13 cellular contexts compared by ENCODE assay signal in the genomic region with DNA sequence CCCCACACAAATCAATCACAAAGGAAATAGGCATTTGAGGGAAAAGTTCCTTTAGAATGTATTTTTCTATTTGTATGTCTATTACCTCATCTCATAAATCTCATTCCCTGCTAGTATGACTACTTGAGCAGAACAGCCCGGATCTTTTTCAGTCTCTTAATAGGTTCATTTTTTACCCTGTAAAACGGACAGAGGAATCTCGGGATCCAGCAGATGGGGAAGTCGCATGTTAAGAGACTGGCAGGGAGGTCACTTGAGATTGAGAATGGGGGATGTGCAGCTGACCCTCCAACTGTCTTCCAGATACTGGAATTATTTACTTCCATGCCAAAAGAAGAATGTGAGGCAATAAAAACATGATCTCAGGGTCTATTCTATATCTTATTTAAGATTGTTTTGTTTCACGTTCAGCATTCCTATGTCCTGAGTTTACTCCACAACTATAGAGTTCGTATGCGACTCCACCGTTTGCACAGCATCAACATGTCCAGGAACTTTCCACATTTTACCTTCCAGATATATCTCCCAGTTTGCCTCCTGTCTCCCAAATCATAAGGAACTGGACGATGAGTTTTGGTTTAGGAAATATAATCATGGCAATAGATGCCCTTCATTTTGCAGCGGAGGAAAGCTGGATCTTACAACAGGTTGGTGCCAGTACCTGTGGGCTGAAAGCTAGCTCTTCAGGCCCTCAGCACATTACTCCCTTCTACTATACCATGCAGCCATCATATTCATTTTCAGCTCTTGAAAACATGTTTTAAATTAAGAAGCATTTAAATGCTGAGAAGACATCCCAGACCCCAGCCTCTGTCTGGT.
DNase-seq lines count a peak whose midpoint lies in the region; ATAC-seq and TF ChIP-seq lines count a peak whose summit lies in the region.
"Had no signal": no experiment of that assay in that cellular context is flagged by ENCODE, and none has a peak within 500 bp of the region (broad histone marks: within the 10 kb centered on the region; RNA-seq: fewer than 3 reads in every experiment).

No MANE protein-coding gene starts in this region.

- H3K9me3 ChIP-seq in GM23248 (ENCODE audit: low read depth) (no peaks in the 10 kb centered on the region), T-helper 17 cell (ENCODE audit: control insufficient read depth, low read length, poor library complexity, severe bottlenecking) (no peaks in the 10 kb centered on the region), spleen (no peaks in the 10 kb centered on the region), upper lobe of left lung (no peaks in the 10 kb centered on the region)
- H3K9me3 ChIP-seq: mucosa of descending colon had no signal

- peak; percentile 52 for DNase-seq in GM23248
- DNase-seq in T-helper 17 cell, result no peak
- peak; percentile 51 for DNase-seq in hepatic stellate cell (ENCODE audit: low spot score)
- DNase-seq in spleen, result no peak
- DNase-seq in mucosa of gallbladder (ENCODE audit: low spot score), result no peak
- DNase-seq in amygdala (lab: John Stamatoyannopoulos, UW), result no peak
- DNase-seq in upper lobe of left lung, result no peak
- DNase-seq: activated naive CD8-positive, alpha-beta T cell treated with anti-CD3 and anti-CD28 coated beads, Interleukin-2, amount 50 U/mL, for 24 hours; DMS153; effector memory CD8-positive, alpha-beta T cell; mucosa of descending colon; NCI-H1105 had no signal

- peaks cover 62% of the 10 kb centered on the region for H3K4me1 ChIP-seq in GM23248 (ENCODE audit: insufficient read depth)
- peaks cover 19 to 74% (median 39%) of the 10 kb centered on the region in 6 donors for H3K4me1 ChIP-seq in spleen
- peaks cover 11 to 27% (median 16%) of the 10 kb centered on the region in 4 donors for H3K4me1 ChIP-seq in upper lobe of left lung

- no peak for TF ChIP-seq EP300 in upper lobe of left lung (IDR thresholded peaks at IDR 0.05)

- WGBS in GM23248 (ENCODE audit: low coverage in 1 of 2, low lambda C conversion rate in 2 of 2, missing lambda C conversion rate in 2 of 2), 2 experiments, result 70 to 71% methylated on average over 10 of the region's 10 CpGs
- WGBS in spleen, 5 donors, result 79 to 86% (median 81%) methylated on average over 10 of the region's 10 CpGs
- WGBS in upper lobe of left lung, 2 donors, result 77 to 83% methylated on average over 10 of the region's 10 CpGs

- H3K36me3 ChIP-seq in GM23248 (ENCODE audit: low read depth) (no peaks in the 10 kb centered on the region), spleen (no peaks in the 10 kb centered on the region), upper lobe of left lung (no peaks in the 10 kb centered on the region)

- TF ChIP-seq POLR2A in spleen (IDR thresholded peaks at IDR 0.05) (no peak), upper lobe of left lung (IDR thresholded peaks at IDR 0.05) (no peak)

- peaks cover 5% of the 10 kb centered on the region for H3K36me3 Mint-ChIP-seq in T-helper 17 cell (ENCODE audit: low read depth)

- H3K4me1 Mint-ChIP-seq in T-helper 17 cell, result peaks cover 30% of the 10 kb centered on the region

- no peaks in the 10 kb centered on the region for H3K27me3 Mint-ChIP-seq in T-helper 17 cell
- H3K27me3 Mint-ChIP-seq: activated naive CD8-positive, alpha-beta T cell treated with anti-CD3 and anti-CD28 coated beads, Interleukin-2, amount 50 U/mL, for 24 hours; effector memory CD8-positive, alpha-beta T cell had no signal

- H3K4me2 ChIP-seq in GM23248 (ENCODE audit: unreplicated experiment), result no peak overlapping the region

- no peak overlapping the region for H3K4me3 Mint-ChIP-seq in T-helper 17 cell
- H3K4me3 Mint-ChIP-seq: activated naive CD8-positive, alpha-beta T cell treated with anti-CD3 and anti-CD28 coated beads, Interleukin-2, amount 50 U/mL, for 24 hours; effector memory CD8-positive, alpha-beta T cell had no signal

- in situ Hi-C loops in GM23248 (cut with MboI), result no loop called here

- peaks cover 60% of the 10 kb centered on the region for H3F3A ChIP-seq in GM23248 (ENCODE audit: insufficient read depth)

- no peak overlapping the region for H2AFZ ChIP-seq in GM23248

- TF ChIP-seq CTCF in spleen (IDR thresholded peaks at IDR 0.05 in 8 of 11, conservative IDR thresholded peaks at IDR 0.05 in 3 of 11) (no peak), upper lobe of left lung (IDR thresholded peaks at IDR 0.05) (no peak)

- H4K20me1 ChIP-seq in GM23248 (ENCODE audit: insufficient read depth), result no peaks in the 10 kb centered on the region

- intact Hi-C loops in spleen (cut with DNase I; ENCODE audit: low total_unique reads), result no loop called here

- H3K27ac ChIP-seq in GM23248 (peak overlapping the region; percentile 78), spleen (peak overlapping the region in 7 of 8 donors; percentile 21 to 74 (median 63)), upper lobe of left lung (peak overlapping the region in 2 of 4 donors; percentile 5 to 17)

- H3K9ac ChIP-seq in GM23248, result no peak overlapping the region

- peak overlapping the region; percentile 8 for H3K27ac Mint-ChIP-seq in T-helper 17 cell
- H3K27ac Mint-ChIP-seq: activated naive CD8-positive, alpha-beta T cell treated with anti-CD3 and anti-CD28 coated beads, Interleukin-2, amount 50 U/mL, for 24 hours had no signal

- H3K27me3 ChIP-seq in GM23248 (replicated peaks; ENCODE audit: insufficient read depth), result no peaks in the 10 kb centered on the region
- no peaks in the 10 kb centered on the region for H3K27me3 ChIP-seq in spleen (replicated peaks in 1 of 7)
- no peaks in the 10 kb centered on the region for H3K27me3 ChIP-seq in upper lobe of left lung

- no peaks in the 10 kb centered on the region for H3K9me2 ChIP-seq in GM23248 (ENCODE audit: insufficient read depth)

- ATAC-seq in T-helper 17 cell, result no peak
- ATAC-seq in upper lobe of left lung (ENCODE audit: low FRiP score in 2 of 2), result no peak
- ATAC-seq: activated naive CD8-positive, alpha-beta T cell treated with anti-CD3 and anti-CD28 coated beads, Interleukin-2, amount 50 U/mL, for 24 hours; effector memory CD8-positive, alpha-beta T cell; GM12878; mucosa of descending colon had no signal

- H3K79me2 ChIP-seq in GM23248 (ENCODE audit: insufficient read depth), result peaks cover 80% of the 10 kb centered on the region

- H3K4me3 ChIP-seq in GM23248, result no peak overlapping the region
- no peak overlapping the region for H3K4me3 ChIP-seq in spleen
- no peak overlapping the region for H3K4me3 ChIP-seq in upper lobe of left lung
- H3K4me3 ChIP-seq: GM12878, mucosa of descending colon had no signal

Comparison
In these comparisons a context has a peak if more than half of its experiments do, and no peak if none do; other contexts are left out.
1. DNase-seq: peak in GM23248 (single experiment) and hepatic stellate cell (single experiment); none in T-helper 17 cell (0 of 3), spleen (single experiment), mucosa of gallbladder (single experiment), amygdala (0 of 56) and upper lobe of left lung (0 of 2).